In the genomic region with DNA sequence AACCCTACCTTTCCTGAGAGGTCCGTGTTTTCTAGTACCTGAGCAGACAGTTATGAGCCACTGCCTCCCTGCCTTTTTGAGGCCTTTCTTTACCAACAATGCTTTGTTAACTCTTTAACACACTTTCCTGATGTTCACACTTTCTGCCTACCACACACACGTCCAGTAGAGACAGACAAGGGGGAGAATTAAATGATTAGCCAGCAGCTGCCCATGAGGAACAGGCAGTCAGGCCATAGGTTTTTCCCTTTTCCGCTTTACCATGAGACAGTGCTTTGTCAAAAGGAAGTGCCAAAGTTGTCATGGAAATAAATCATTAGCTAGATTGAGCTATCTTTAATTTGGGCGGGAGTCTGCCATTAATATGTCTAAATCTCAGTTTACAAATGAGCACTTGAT, we compare ENCODE assay signal across 12 cellular contexts.
DNase-seq lines count a peak whose midpoint lies in the region; ATAC-seq and TF ChIP-seq lines count a peak whose summit lies in the region.
"Had no signal": no experiment of that assay in that cellular context is flagged by ENCODE, and none has a peak within 500 bp of the region (broad histone marks: within the 10 kb centered on the region; RNA-seq: fewer than 3 reads in every experiment).

No MANE protein-coding gene starts in this region.

- no peak for TF ChIP-seq EP300 in esophagus muscularis mucosa (IDR thresholded peaks at IDR 0.05)

- peak; percentile 58 for DNase-seq in activated CD8-positive, alpha-beta memory T cell treated with anti-CD3 and anti-CD28 coated beads for 24 hours
- no peak for DNase-seq in activated CD8-positive, alpha-beta memory T cell treated with anti-CD3 and anti-CD28 coated beads, Interleukin-2, amount 50 U/mL, for 4 hours
- no peak for DNase-seq in activated T-helper 1 cell treated with anti-CD3 and anti-CD28 coated beads, Interleukin-12 subunit alpha, Interleukin-12 subunit beta, Interleukin-2, Interleukin-4 antibody, amounts not matched to agents 30 ng/mL and 10 ng/mL and 1 ng/mL, durations not matched to agents 14 hours and 24 hours and 36 hours (ENCODE audit: low spot score)
- no peak for DNase-seq in esophagus muscularis mucosa (ENCODE audit: extremely low spot score)
- DNase-seq in stimulated activated effector memory CD8-positive, alpha-beta T cell treated with anti-CD3 and anti-CD28 coated beads, Interleukin-12 subunit alpha, Interleukin-12 subunit beta, amount 100 ng/mL, for 72 hours (ENCODE audit: low spot score in 2 of 2) = no peak
- DNase-seq in stimulated activated naive CD4-positive, alpha-beta T cell (lab: John Stamatoyannopoulos, UW) = no peak
- DNase-seq: activated CD4-positive, alpha-beta T cell treated with anti-CD3 and anti-CD28 coated beads, Interleukin-2, amount 50 U/mL, for 48 hours; DND-41 had no signal

- no peaks in the 10 kb centered on the region for H3K9me3 Mint-ChIP-seq in activated T-helper 1 cell treated with anti-CD3 and anti-CD28 coated beads, Interleukin-12 subunit alpha, Interleukin-12 subunit beta, Interleukin-2, Interleukin-4 antibody, amounts not matched to agents 30 ng/mL and 10 ng/mL and 1 ng/mL, durations not matched to agents 14 hours and 24 hours and 36 hours
- H3K9me3 Mint-ChIP-seq in stimulated activated effector memory CD8-positive, alpha-beta T cell treated with anti-CD3 and anti-CD28 coated beads, Interleukin-12 subunit alpha, Interleukin-12 subunit beta, amount 100 ng/mL, for 72 hours = no peaks in the 10 kb centered on the region

- peak overlapping the region; percentile 83 for H3K27ac Mint-ChIP-seq in activated T-helper 1 cell treated with anti-CD3 and anti-CD28 coated beads, Interleukin-12 subunit alpha, Interleukin-12 subunit beta, Interleukin-2, Interleukin-4 antibody, amounts not matched to agents 30 ng/mL and 10 ng/mL and 1 ng/mL, durations not matched to agents 14 hours and 24 hours and 36 hours
- H3K27ac Mint-ChIP-seq in stimulated activated effector memory CD8-positive, alpha-beta T cell treated with anti-CD3 and anti-CD28 coated beads, Interleukin-12 subunit alpha, Interleukin-12 subunit beta, amount 100 ng/mL, for 72 hours = peak overlapping the region; percentile 99

- WGBS in esophagus muscularis mucosa = 79% methylated on average over 4 of the region's 4 CpGs

- H3K27ac ChIP-seq in esophagus muscularis mucosa (replicated peaks in 1 of 4) = peak overlapping the region; percentile 49 to 59 (median 54)
- H3K27ac ChIP-seq: parathyroid adenoma had no signal

- peaks cover 25 to 75% (median 68%) of the 10 kb centered on the region in 4 donors for H3K4me1 ChIP-seq in esophagus muscularis mucosa

- H3K36me3 ChIP-seq in esophagus muscularis mucosa = no peaks in the 10 kb centered on the region

- H3K36me3 Mint-ChIP-seq in activated T-helper 1 cell treated with anti-CD3 and anti-CD28 coated beads, Interleukin-12 subunit alpha, Interleukin-12 subunit beta, Interleukin-2, Interleukin-4 antibody, amounts not matched to agents 30 ng/mL and 10 ng/mL and 1 ng/mL, durations not matched to agents 14 hours and 24 hours and 36 hours (ENCODE audit: low read depth) = peaks cover 8% of the 10 kb centered on the region
- peaks cover 6% of the 10 kb centered on the region for H3K36me3 Mint-ChIP-seq in stimulated activated effector memory CD8-positive, alpha-beta T cell treated with anti-CD3 and anti-CD28 coated beads, Interleukin-12 subunit alpha, Interleukin-12 subunit beta, amount 100 ng/mL, for 72 hours

- peak overlapping the region; percentile 80 for H3K4me3 Mint-ChIP-seq in activated T-helper 1 cell treated with anti-CD3 and anti-CD28 coated beads, Interleukin-12 subunit alpha, Interleukin-12 subunit beta, Interleukin-2, Interleukin-4 antibody, amounts not matched to agents 30 ng/mL and 10 ng/mL and 1 ng/mL, durations not matched to agents 14 hours and 24 hours and 36 hours
- H3K4me3 Mint-ChIP-seq in stimulated activated effector memory CD8-positive, alpha-beta T cell treated with anti-CD3 and anti-CD28 coated beads, Interleukin-12 subunit alpha, Interleukin-12 subunit beta, amount 100 ng/mL, for 72 hours = peak overlapping the region; percentile 80

- H3K4me1 Mint-ChIP-seq in activated T-helper 1 cell treated with anti-CD3 and anti-CD28 coated beads, Interleukin-12 subunit alpha, Interleukin-12 subunit beta, Interleukin-2, Interleukin-4 antibody, amounts not matched to agents 30 ng/mL and 10 ng/mL and 1 ng/mL, durations not matched to agents 14 hours and 24 hours and 36 hours (ENCODE audit: low read depth) = peaks cover 70% of the 10 kb centered on the region
- H3K4me1 Mint-ChIP-seq in stimulated activated effector memory CD8-positive, alpha-beta T cell treated with anti-CD3 and anti-CD28 coated beads, Interleukin-12 subunit alpha, Interleukin-12 subunit beta, amount 100 ng/mL, for 72 hours = peaks cover 72% of the 10 kb centered on the region

- no peak for TF ChIP-seq CTCF in esophagus muscularis mucosa (IDR thresholded peaks at IDR 0.05)

- no peak for ATAC-seq in stimulated activated effector memory CD8-positive, alpha-beta T cell treated with anti-CD3 and anti-CD28 coated beads, Interleukin-12 subunit alpha, Interleukin-12 subunit beta, amount 100 ng/mL, for 72 hours
- ATAC-seq in GM21526 (IDR thresholded peaks at IDR 0.05; ENCODE audit: low FRiP score, unreplicated experiment) = no peak
- no peak for ATAC-seq in GM19351 (IDR thresholded peaks at IDR 0.05; ENCODE audit: unreplicated experiment)

- no peaks in the 10 kb centered on the region for H3K27me3 ChIP-seq in esophagus muscularis mucosa

- H3K9me3 ChIP-seq in esophagus muscularis mucosa = no peaks in the 10 kb centered on the region

- no peaks in the 10 kb centered on the region for H3K27me3 Mint-ChIP-seq in activated T-helper 1 cell treated with anti-CD3 and anti-CD28 coated beads, Interleukin-12 subunit alpha, Interleukin-12 subunit beta, Interleukin-2, Interleukin-4 antibody, amounts not matched to agents 30 ng/mL and 10 ng/mL and 1 ng/mL, durations not matched to agents 14 hours and 24 hours and 36 hours (ENCODE audit: insufficient read depth)

- intact Hi-C loops in activated T-helper 1 cell treated with anti-CD3 and anti-CD28 coated beads, Interleukin-12 subunit alpha, Interleukin-12 subunit beta, Interleukin-2, Interleukin-4 antibody, amounts not matched to agents 30 ng/mL and 10 ng/mL and 1 ng/mL, durations not matched to agents 14 hours and 24 hours and 36 hours (cut with micrococcal nuclease) = loop anchor here (5.0 kb wide), 1 partner anchor 123 kb away; no protein-coding TSS in a partner anchor
- intact Hi-C loops in esophagus muscularis mucosa (cut with DNase I) = loop anchor here (10.0 kb wide), 1 partner anchor 156 kb away; no protein-coding TSS in a partner anchor

- no peak overlapping the region for H3K4me3 ChIP-seq in esophagus muscularis mucosa
- H3K4me3 ChIP-seq: lung had no signal

- TF ChIP-seq POLR2A in esophagus muscularis mucosa (IDR thresholded peaks at IDR 0.05; ENCODE audit: low read depth) = no peak
